ENCODE assay signal across 1 cellular context in genomic region chr14:68895304-68895703, GRCh38.
TF ChIP-seq lines count a peak whose summit lies in the region.

No MANE protein-coding gene starts in this region.

TF ChIP-seq in IMR-90, 13 proteins besides CTCF, POLR2A, EP300 and RAD21 (continued from another document):
- TF ChIP-seq MAZ (IDR thresholded peaks at IDR 0.05; ENCODE audit: borderline replicate concordance, low read depth, low read length) (no peak), NFE2L2 (IDR thresholded peaks at IDR 0.05; ENCODE audit: low read depth, low read length) (no peak), USF2 (IDR thresholded peaks at IDR 0.05; ENCODE audit: low read depth, low read length) (no peak), FOS (IDR thresholded peaks at IDR 0.05; ENCODE audit: low read depth, low read length) (no peak), MXI1 (IDR thresholded peaks at IDR 0.05; ENCODE audit: borderline replicate concordance, low read depth, low read length) (no peak), ELK1 (IDR thresholded peaks at IDR 0.05; ENCODE audit: borderline replicate concordance, low read depth, low read length) (no peak), RFX5 (IDR thresholded peaks at IDR 0.05; ENCODE audit: low read depth, low read length) (no peak), CHD1 (IDR thresholded peaks at IDR 0.05; ENCODE audit: low read depth, low read length) (no peak), MAFK (IDR thresholded peaks at IDR 0.05; ENCODE audit: low read depth, low read length) (no peak), CEBPB (IDR thresholded peaks at IDR 0.05; ENCODE audit: low read depth, low read length) (no peak)
TF ChIP-seq in IMR-90: peak in this region for 0.
